In genomic region chr14:31717294-31718085, GRCh38 we compare ENCODE assay signal across 19 cellular contexts.
DNase-seq lines count a peak whose midpoint lies in the region; ATAC-seq, FAIRE-seq and TF ChIP-seq lines count a peak whose summit lies in the region.
"Had no signal": no experiment of that assay in that cellular context is flagged by ENCODE, and none has a peak within 500 bp of the region (broad histone marks: within the 10 kb centered on the region; RNA-seq: fewer than 3 reads in every experiment).

No MANE protein-coding gene starts in this region.

- no peaks in the 10 kb centered on the region for H3K36me3 ChIP-seq in body of pancreas (replicated peaks in 1 of 2; ENCODE audit: insufficient read depth in 1 of 2, low read depth in 2 of 2)
- H3K36me3 ChIP-seq in left ventricle myocardium inferior = peaks cover 4% of the 10 kb centered on the region

- H3K27me3 ChIP-seq in body of pancreas (no peaks in the 10 kb centered on the region), left ventricle myocardium inferior (ENCODE audit: low read depth) (no peaks in the 10 kb centered on the region)

- TF ChIP-seq POLR2A in body of pancreas (IDR thresholded peaks at IDR 0.05) = no peak

- TF ChIP-seq CTCF in body of pancreas (IDR thresholded peaks at IDR 0.05) (no peak), left ventricle myocardium inferior (IDR thresholded peaks at IDR 0.05; ENCODE audit: borderline replicate concordance) (no peak)

- H3K4me1 ChIP-seq in body of pancreas (peaks cover 15% of the 10 kb centered on the region), left ventricle myocardium inferior (peaks cover 23% of the 10 kb centered on the region)
- H3K4me1 ChIP-seq: A549 had no signal

- intact Hi-C loops in body of pancreas (cut with DNase I) (no loop called here), left ventricle myocardium inferior (cut with micrococcal nuclease) (no loop called here)

- peak; percentile 12 for DNase-seq in NCI-H2227 (lab: John Stamatoyannopoulos, UW; ENCODE audit: unreplicated experiment)
- no peak for DNase-seq in NCI-H2227 treated with DMSO at 0.1 percent for 48 hours (lab: John Stamatoyannopoulos, UW)
- DNase-seq in body of pancreas = peak in 2 of 4 donors; percentile 34 to 53
- DNase-seq in left ventricle myocardium inferior = no peak
- peak; percentile 13 for DNase-seq in renal cortical epithelial cell (ENCODE audit: low read depth)
- no peak for DNase-seq in HTR-8/SVneo (ENCODE audit: insufficient read length, low spot score)
- no peak for DNase-seq in hepatic stellate cell (ENCODE audit: low spot score)
- DNase-seq: activated CD4-positive, alpha-beta memory T cell treated with anti-CD3 and anti-CD28 coated beads, Interleukin-2, amount 10 ng/mL, durations not matched to agents 7 days and 5 days; activated naive CD4-positive, alpha-beta T cell treated with anti-CD3 and anti-CD28 coated beads for 36 hours; CD4-positive, alpha-beta memory T cell; foreskin melanocyte; HFFc6; KBM-7; kidney glomerular epithelial cell; NCI-H774; PC-9; T-helper 2 cell had no signal

- FAIRE-seq in HTR-8/SVneo (lab: Jason Lieb, UNC) = no peak
- FAIRE-seq: A549 had no signal

- H3K27ac ChIP-seq in body of pancreas = no peak overlapping the region
- H3K27ac ChIP-seq in left ventricle myocardium inferior (replicated peaks) = peak overlapping the region; percentile 62
- H3K27ac ChIP-seq: A549, PC-9 had no signal

- H3K4me3 ChIP-seq in body of pancreas (no peak overlapping the region), left ventricle myocardium inferior (no peak overlapping the region)
- H3K4me3 ChIP-seq: A549, PC-9 had no signal

- ATAC-seq in body of pancreas = peak; percentile 94
- ATAC-seq in GM18873 (IDR thresholded peaks at IDR 0.05; ENCODE audit: low FRiP score, unreplicated experiment) = no peak
- ATAC-seq: A549 had no signal

- H3K9me3 ChIP-seq in body of pancreas = no peaks in the 10 kb centered on the region
- H3K9me3 ChIP-seq in left ventricle myocardium inferior (replicated peaks) = peaks cover 5% of the 10 kb centered on the region
- H3K9me3 ChIP-seq: A549 had no signal

- WGBS in body of pancreas, 2 donors = 10 to 16% methylated on average over 3 of the region's 3 CpGs

Comparison
In these comparisons a context has a peak if more than half of its experiments do, and no peak if none do; other contexts are left out.
1. DNase-seq: peak in NCI-H2227 (single experiment) and renal cortical epithelial cell (single experiment); none in NCI-H2227 treated with DMSO at 0.1 percent for 48 hours (single experiment), left ventricle myocardium inferior (single experiment), HTR-8/SVneo (single experiment) and hepatic stellate cell (single experiment).